In genomic region chr2:15591373-15591691, GRCh38 we compare ENCODE assay signal across 1 cellular context.
TF ChIP-seq lines count a peak whose summit lies in the region.

No MANE protein-coding gene starts in this region.

TF ChIP-seq in HepG2, 621 proteins besides CTCF, POLR2A, EP300 and RAD21 (continued from another document):
- TF ChIP-seq POGK (CRISPR knock-in tag; conservative IDR thresholded peaks at IDR 0.05) (no peak), DBP (CRISPR knock-in tag; IDR thresholded peaks at IDR 0.05; ENCODE audit: not compliant biosample characterization) (peak; percentile 63), USF2 (IDR thresholded peaks at IDR 0.05; ENCODE audit: low read depth, low read length) (0 out of 2 replicates have a peak, but pooled peaks have one; percentile 6), USF2 (CRISPR knock-in tag; IDR thresholded peaks at IDR 0.05; ENCODE audit: borderline replicate concordance) (no peak), ZNF3 (CRISPR knock-in tag; IDR thresholded peaks at IDR 0.05) (peak; percentile 64; the same call in 1 of the 2 replicates)
- TF ChIP-seq, protein P1, sequence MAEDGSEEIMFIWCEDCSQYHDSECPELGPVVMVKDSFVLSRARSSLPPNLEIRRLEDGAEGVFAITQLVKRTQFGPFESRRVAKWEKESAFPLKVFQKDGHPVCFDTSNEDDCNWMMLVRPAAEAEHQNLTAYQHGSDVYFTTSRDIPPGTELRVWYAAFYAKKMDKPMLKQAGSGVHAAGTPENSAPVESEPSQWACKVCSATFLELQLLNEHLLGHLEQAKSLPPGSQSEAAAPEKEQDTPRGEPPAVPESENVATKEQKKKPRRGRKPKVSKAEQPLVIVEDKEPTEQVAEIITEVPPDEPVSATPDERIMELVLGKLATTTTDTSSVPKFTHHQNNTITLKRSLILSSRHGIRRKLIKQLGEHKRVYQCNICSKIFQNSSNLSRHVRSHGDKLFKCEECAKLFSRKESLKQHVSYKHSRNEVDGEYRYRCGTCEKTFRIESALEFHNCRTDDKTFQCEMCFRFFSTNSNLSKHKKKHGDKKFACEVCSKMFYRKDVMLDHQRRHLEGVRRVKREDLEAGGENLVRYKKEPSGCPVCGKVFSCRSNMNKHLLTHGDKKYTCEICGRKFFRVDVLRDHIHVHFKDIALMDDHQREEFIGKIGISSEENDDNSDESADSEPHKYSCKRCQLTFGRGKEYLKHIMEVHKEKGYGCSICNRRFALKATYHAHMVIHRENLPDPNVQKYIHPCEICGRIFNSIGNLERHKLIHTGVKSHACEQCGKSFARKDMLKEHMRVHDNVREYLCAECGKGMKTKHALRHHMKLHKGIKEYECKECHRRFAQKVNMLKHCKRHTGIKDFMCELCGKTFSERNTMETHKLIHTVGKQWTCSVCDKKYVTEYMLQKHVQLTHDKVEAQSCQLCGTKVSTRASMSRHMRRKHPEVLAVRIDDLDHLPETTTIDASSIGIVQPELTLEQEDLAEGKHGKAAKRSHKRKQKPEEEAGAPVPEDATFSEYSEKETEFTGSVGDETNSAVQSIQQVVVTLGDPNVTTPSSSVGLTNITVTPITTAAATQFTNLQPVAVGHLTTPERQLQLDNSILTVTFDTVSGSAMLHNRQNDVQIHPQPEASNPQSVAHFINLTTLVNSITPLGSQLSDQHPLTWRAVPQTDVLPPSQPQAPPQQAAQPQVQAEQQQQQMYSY (CRISPR knock-in tag; IDR thresholded peaks at IDR 0.05) = peak; percentile 89
- TF ChIP-seq, protein P2, sequence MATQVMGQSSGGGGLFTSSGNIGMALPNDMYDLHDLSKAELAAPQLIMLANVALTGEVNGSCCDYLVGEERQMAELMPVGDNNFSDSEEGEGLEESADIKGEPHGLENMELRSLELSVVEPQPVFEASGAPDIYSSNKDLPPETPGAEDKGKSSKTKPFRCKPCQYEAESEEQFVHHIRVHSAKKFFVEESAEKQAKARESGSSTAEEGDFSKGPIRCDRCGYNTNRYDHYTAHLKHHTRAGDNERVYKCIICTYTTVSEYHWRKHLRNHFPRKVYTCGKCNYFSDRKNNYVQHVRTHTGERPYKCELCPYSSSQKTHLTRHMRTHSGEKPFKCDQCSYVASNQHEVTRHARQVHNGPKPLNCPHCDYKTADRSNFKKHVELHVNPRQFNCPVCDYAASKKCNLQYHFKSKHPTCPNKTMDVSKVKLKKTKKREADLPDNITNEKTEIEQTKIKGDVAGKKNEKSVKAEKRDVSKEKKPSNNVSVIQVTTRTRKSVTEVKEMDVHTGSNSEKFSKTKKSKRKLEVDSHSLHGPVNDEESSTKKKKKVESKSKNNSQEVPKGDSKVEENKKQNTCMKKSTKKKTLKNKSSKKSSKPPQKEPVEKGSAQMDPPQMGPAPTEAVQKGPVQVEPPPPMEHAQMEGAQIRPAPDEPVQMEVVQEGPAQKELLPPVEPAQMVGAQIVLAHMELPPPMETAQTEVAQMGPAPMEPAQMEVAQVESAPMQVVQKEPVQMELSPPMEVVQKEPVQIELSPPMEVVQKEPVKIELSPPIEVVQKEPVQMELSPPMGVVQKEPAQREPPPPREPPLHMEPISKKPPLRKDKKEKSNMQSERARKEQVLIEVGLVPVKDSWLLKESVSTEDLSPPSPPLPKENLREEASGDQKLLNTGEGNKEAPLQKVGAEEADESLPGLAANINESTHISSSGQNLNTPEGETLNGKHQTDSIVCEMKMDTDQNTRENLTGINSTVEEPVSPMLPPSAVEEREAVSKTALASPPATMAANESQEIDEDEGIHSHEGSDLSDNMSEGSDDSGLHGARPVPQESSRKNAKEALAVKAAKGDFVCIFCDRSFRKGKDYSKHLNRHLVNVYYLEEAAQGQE (IDR thresholded peaks at IDR 0.05; ENCODE audit: borderline replicate concordance in 1 of 2, low read depth in 1 of 2, low read length in 2 of 2) = no peak
